8 cellular contexts compared by ENCODE assay signal in genomic region chr20:60431349-60431748, GRCh38.
"Had no signal": no experiment of that assay in that cellular context is flagged by ENCODE, and none has a peak within 500 bp of the region (broad histone marks: within the 10 kb centered on the region; RNA-seq: fewer than 3 reads in every experiment).

No MANE protein-coding gene starts in this region.

- DNase-seq: GM23248, GOT3, H9, HCEC 1CT, HFFc6 had no signal

- H3K27ac ChIP-seq: GM23248 had no signal

- ATAC-seq: HCT116 had no signal

- H3K36me3 ChIP-seq: HAP-1 had no signal

- H3K4me1 ChIP-seq: HAP-1 had no signal

- H3K4me3 ChIP-seq: GM23248, GM23338, HAP-1 had no signal
